In genomic region chrX:153974003-153974725, GRCh38 we compare ENCODE assay signal across 9 cellular contexts. TPM values are rescaled to one million over a fixed set of nuclear protein-coding genes. Genes with fewer than 3 reads are reported as not detected.
DNase-seq lines count a peak whose midpoint lies in the region; ATAC-seq, FAIRE-seq and TF ChIP-seq lines count a peak whose summit lies in the region.
"Had no signal": no experiment of that assay in that cellular context is flagged by ENCODE, and none has a peak within 500 bp of the region (broad histone marks: within the 10 kb centered on the region; RNA-seq: fewer than 3 reads in every experiment).

No MANE protein-coding gene starts in this region.

- POLR2A ChIA-PET in A549 (lab: Yijun Ruan, JAX), result no interaction called here

- no peaks in the 10 kb centered on the region for H3K36me3 ChIP-seq in HUES6 (ENCODE audit: control insufficient read depth, insufficient read depth, low read length)
- no peaks in the 10 kb centered on the region for H3K36me3 ChIP-seq in body of pancreas (replicated peaks in 1 of 2; ENCODE audit: insufficient read depth in 1 of 2, low read depth in 2 of 2)
- H3K36me3 ChIP-seq in muscle layer of duodenum (ENCODE audit: control insufficient read depth in 1 of 2, insufficient read depth in 2 of 2, low read length in 2 of 2), result peaks cover 0 to 5% of the 10 kb centered on the region in 2 donors

- peaks cover 20% of the 10 kb centered on the region for H3K4me1 ChIP-seq in A549
- H3K4me1 ChIP-seq in HUES6 (ENCODE audit: control insufficient read depth, insufficient read depth, low read length), result peaks cover 20% of the 10 kb centered on the region
- peaks cover 21% of the 10 kb centered on the region for H3K4me1 ChIP-seq in body of pancreas
- H3K4me1 ChIP-seq in muscle layer of duodenum (ENCODE audit: control insufficient read depth in 1 of 2, insufficient read depth in 2 of 2, low read length in 2 of 2), result peaks cover 5 to 23% of the 10 kb centered on the region in 2 donors

- TF ChIP-seq RAD21 in A549 (conservative IDR thresholded peaks at IDR 0.05 in 1 of 2, IDR thresholded peaks at IDR 0.05 in 1 of 2), result no peak

- intact Hi-C loops in body of pancreas (cut with DNase I) (no loop called here), head of caudate nucleus (cut with DNase I) (loop anchor here (5.0 kb wide), 1 partner anchor 123 kb away; the partner anchor contains the start of gene MECP2)

- no peak for TF ChIP-seq POLR2A in A549 (IDR thresholded peaks at IDR 0.05; ENCODE audit: low read length)
- TF ChIP-seq POLR2A in body of pancreas (IDR thresholded peaks at IDR 0.05), result no peak

- H3K27ac ChIP-seq in A549, result peak overlapping the region; percentile 99 to 100; a peak in 5 of 6 replicates
- H3K27ac ChIP-seq in HUES6 (ENCODE audit: low read depth, low read length), result no peak overlapping the region
- peak overlapping the region; percentile 94 to 99 (median 96) for H3K27ac ChIP-seq in body of pancreas
- H3K27ac ChIP-seq in muscle layer of duodenum (ENCODE audit: low read length), result peak overlapping the region; percentile 95

- no peak for ATAC-seq in A549
- ATAC-seq in body of pancreas, result no peak
- no peak for ATAC-seq in HG03521 (IDR thresholded peaks at IDR 0.05; ENCODE audit: unreplicated experiment)
- no peak for ATAC-seq in HG02642 (IDR thresholded peaks at IDR 0.05; ENCODE audit: poor library complexity, unreplicated experiment)
- no peak for ATAC-seq in GM19328 (IDR thresholded peaks at IDR 0.05; ENCODE audit: unreplicated experiment)

- no peak for TF ChIP-seq CTCF in A549 (IDR thresholded peaks at IDR 0.05)
- TF ChIP-seq CTCF in body of pancreas (IDR thresholded peaks at IDR 0.05), result no peak

- 93% methylated on average over 12 of the region's 14 CpGs for WGBS in A549 (ENCODE audit: missing lambda C conversion rate)
- 31 to 80% methylated on average over 1 to 9 of the region's 14 CpGs for WGBS in body of pancreas, 2 donors

- H3K27me3 ChIP-seq in HUES6 (ENCODE audit: control insufficient read depth, insufficient read depth, low read length), result no peaks in the 10 kb centered on the region
- H3K27me3 ChIP-seq in body of pancreas, result no peaks in the 10 kb centered on the region
- no peaks in the 10 kb centered on the region for H3K27me3 ChIP-seq in muscle layer of duodenum (ENCODE audit: low read depth, low read length)

- CTCF ChIA-PET in A549 (lab: Yijun Ruan, JAX), result interaction anchor here (1.0 to 1.1 kb wide), 2 partner anchors 27 to 44 kb away, joined by 3 read pairs; no protein-coding TSS in a partner anchor

- DNase-seq in A549 (ENCODE audit: low read depth in 1 of 2, low spot score in 1 of 2) (no peak), body of pancreas (peak in 3 of 4 donors; percentile 33 to 42 (median 37)), head of caudate nucleus (no peak)
- DNase-seq: cerebellar nuclear complex had no signal

- H3K9ac ChIP-seq in HUES6 (ENCODE audit: low read length), result peak overlapping the region; percentile 98

- H3K4me3 ChIP-seq in A549 (peak overlapping the region; percentile 100; the same call in 2 of the 3 replicates), HUES6 (ENCODE audit: low read depth, low read length) (peak overlapping the region; percentile 81; the same call in 1 of the 2 replicates), body of pancreas (no peak overlapping the region), muscle layer of duodenum (ENCODE audit: low read depth in 1 of 2, low read length in 2 of 2) (peak overlapping the region; percentile 56 to 68)

- H3K9me3 ChIP-seq in A549 (no peaks in the 10 kb centered on the region), HUES6 (ENCODE audit: control insufficient read depth, insufficient read depth, low read depth, low read length) (no peaks in the 10 kb centered on the region), body of pancreas (no peaks in the 10 kb centered on the region), muscle layer of duodenum (ENCODE audit: control insufficient read depth in 1 of 2, low read length in 2 of 2) (no peaks in the 10 kb centered on the region)

- TF ChIP-seq EP300 in A549 (IDR thresholded peaks at IDR 0.05), result no peak

- FAIRE-seq in A549 (lab: Jason Lieb, UNC), result no peak

- H3K4me2 ChIP-seq in A549, result peak overlapping the region; percentile 81

TF ChIP-seq in A549, 52 proteins besides CTCF, POLR2A, EP300 and RAD21:
- no peak for TF ChIP-seq JUN (IDR thresholded peaks at IDR 0.05)
- TF ChIP-seq PBX3 (IDR thresholded peaks at IDR 0.05), result no peak
- no peak for TF ChIP-seq HEYL (CRISPR knock-in tag; IDR thresholded peaks at IDR 0.05)
- no peak for TF ChIP-seq CHD4 (IDR thresholded peaks at IDR 0.05; ENCODE audit: borderline replicate concordance)
- no peak for TF ChIP-seq HDAC2 (IDR thresholded peaks at IDR 0.05)
- no peak for TF ChIP-seq ESRRA (IDR thresholded peaks at IDR 0.05; ENCODE audit: borderline replicate concordance, low read length)

RNA-seq across cellular contexts. Expression of gene TMEM187, which starts 1.6 kb away (rescaled TPM):
- polyA plus RNA-seq in A549 (2011; rRNA removed) (10.6 and 13.2 TPM in 2 replicates), A549 (2017; fragmentation: RNase III; extraction: RNeasy Plus Mini Kit Qiagen cat#74134 plus additional on column Dnase treatment) (7.0 to 8.8 TPM (median 7.8 TPM) in 3 replicates)
- 15.4 and 19.6 TPM in 2 replicates for polyA plus RNA-seq in A549 (2012; cell fraction: cytosol; rRNA removed)
- polyA plus RNA-seq in A549 (2012; cell fraction: nucleus; rRNA removed), result 25.8 and 40.4 TPM in 2 replicates
- polyA minus RNA-seq in A549 (2011; rRNA and poly(A)+ RNA removed), result 9.0 and 9.4 TPM in 2 replicates
- 10 to 100 TPM in 1 of 2 donors, 1 to 10 TPM in 1; 8.8 to 10.9 TPM for total RNA-seq in body of pancreas

RNA-seq across cellular contexts. Expression of gene HCFC1, which starts 2.5 kb away (rescaled TPM):
- polyA plus RNA-seq in A549 (2011; rRNA removed) (4.4 and 11.9 TPM in 2 replicates), A549 (2017; fragmentation: RNase III; extraction: RNeasy Plus Mini Kit Qiagen cat#74134 plus additional on column Dnase treatment) (31.0 to 33.3 TPM (median 32.9 TPM) in 3 replicates)
- polyA plus RNA-seq in A549 (2012; cell fraction: cytosol; rRNA removed), result 17.0 and 25.3 TPM in 2 replicates
- 71.6 and 78.9 TPM in 2 replicates for polyA plus RNA-seq in A549 (2012; cell fraction: nucleus; rRNA removed)
- 21.9 and 36.5 TPM in 2 replicates for polyA minus RNA-seq in A549 (2011; rRNA and poly(A)+ RNA removed)
- 10 to 100 TPM; 16.6 to 62.6 TPM for total RNA-seq in body of pancreas

RNA-seq across cellular contexts. Expression of gene RENBP, which starts 29.7 kb away (rescaled TPM):
- polyA plus RNA-seq in A549 (2011; rRNA removed) (not detected in 2 replicates), A549 (2017; fragmentation: RNase III; extraction: RNeasy Plus Mini Kit Qiagen cat#74134 plus additional on column Dnase treatment) (not detected in 3 replicates)
- 0.05 and 0.07 TPM in 2 replicates for polyA plus RNA-seq in A549 (2012; cell fraction: cytosol; rRNA removed)
- 0.19 and 0.27 TPM in 2 replicates for polyA plus RNA-seq in A549 (2012; cell fraction: nucleus; rRNA removed)
- polyA minus RNA-seq in A549 (2011; rRNA and poly(A)+ RNA removed), result not detected in 2 replicates
- total RNA-seq in body of pancreas, result 1 to 10 TPM in 1 of 2 donors, under 1 TPM in 1; 0.66 to 6.0 TPM

RNA-seq across cellular contexts. Expression of gene NAA10, which starts 39.3 kb away (rescaled TPM):
- polyA plus RNA-seq in A549 (2011; rRNA removed) (63.5 and 88.8 TPM in 2 replicates), A549 (2017; fragmentation: RNase III; extraction: RNeasy Plus Mini Kit Qiagen cat#74134 plus additional on column Dnase treatment) (230 to 251 TPM (median 237 TPM) in 3 replicates)
- 224 and 258 TPM in 2 replicates for polyA plus RNA-seq in A549 (2012; cell fraction: cytosol; rRNA removed)
- 239 and 267 TPM in 2 replicates for polyA plus RNA-seq in A549 (2012; cell fraction: nucleus; rRNA removed)
- 77.6 and 92.3 TPM in 2 replicates for polyA minus RNA-seq in A549 (2011; rRNA and poly(A)+ RNA removed)
- 10 to 100 TPM; 30.3 to 74.7 TPM for total RNA-seq in body of pancreas

RNA-seq across cellular contexts. Expression of gene IRAK1, which starts 45.5 kb away (rescaled TPM):
- polyA plus RNA-seq in A549 (2011; rRNA removed) (73.1 and 73.6 TPM in 2 replicates), A549 (2017; fragmentation: RNase III; extraction: RNeasy Plus Mini Kit Qiagen cat#74134 plus additional on column Dnase treatment) (177 to 191 TPM (median 179 TPM) in 3 replicates)
- polyA plus RNA-seq in A549 (2012; cell fraction: cytosol; rRNA removed), result 122 and 166 TPM in 2 replicates
- polyA plus RNA-seq in A549 (2012; cell fraction: nucleus; rRNA removed), result 138 and 186 TPM in 2 replicates
- 139 and 176 TPM in 2 replicates for polyA minus RNA-seq in A549 (2011; rRNA and poly(A)+ RNA removed)
- 100 to 1,000 TPM in 1 of 2 donors, 10 to 100 TPM in 1; 51.6 to 105 TPM for total RNA-seq in body of pancreas

Comparison
In these comparisons a context has a peak if more than half of its experiments do, and no peak if none do; other contexts are left out.
1. DNase-seq: peak in body of pancreas (3 of 4); none in A549 (0 of 2) and head of caudate nucleus (0 of 42).
2. H3K4me3 ChIP-seq: peak in A549 (single experiment), HUES6 (single experiment) and muscle layer of duodenum (2 of 2); none in body of pancreas (0 of 2).